In genomic region chr12:15789215-15790171, GRCh38 we compare ENCODE assay signal across 8 cellular contexts.
DNase-seq lines count a peak whose midpoint lies in the region; ATAC-seq, FAIRE-seq and TF ChIP-seq lines count a peak whose summit lies in the region.

EPS8 (minus strand) TSS chr12:15789388; CDS start chr12:15682951, 106,437 bp downstream.

- FAIRE-seq in GM18507 (lab: Jason Lieb, UNC): peak; percentile 88

- TF ChIP-seq CTCF in retinal pigment epithelial cell (conservative IDR thresholded peaks at IDR 0.05; ENCODE audit: low read depth, low read length): no peak

- ATAC-seq in HG02943 (IDR thresholded peaks at IDR 0.05; ENCODE audit: low read depth, unreplicated experiment): peak; percentile 85

- H3K4me3 ChIP-seq in retinal pigment epithelial cell (ENCODE audit: low read length): peak within 1 kb of the TSS; percentile 94

- DNase-seq in GM18507 (ENCODE audit: extremely low spot score, insufficient read length, low read depth) (peak; percentile 79), NCI-H187 treated with DMSO at 0.1 percent for 48 hours (lab: John Stamatoyannopoulos, UW) (peak; percentile 45), T1000 (lab: John Stamatoyannopoulos, UW) (peak; percentile 95), astrocyte of the hippocampus (ENCODE audit: low read depth, low spot score) (peak; percentile 98), hippocampal formation (lab: John Stamatoyannopoulos, UW) (peak; percentile 82 to 92), retinal pigment epithelial cell (ENCODE audit: low read depth) (peak; percentile 68), OCI-M2 (lab: John Stamatoyannopoulos, UW; ENCODE audit: unreplicated experiment) (no peak)
